In genomic region chr3:45537960-45538640, GRCh38 we compare ENCODE assay signal across 1 cellular context.
TF ChIP-seq lines count a peak whose summit lies in the region.

No MANE protein-coding gene starts in this region.

TF ChIP-seq in GM23338, 12 proteins besides CTCF, POLR2A, EP300 and RAD21:
- TF ChIP-seq JUNB (IDR thresholded peaks at IDR 0.05; ENCODE audit: unreplicated experiment) (no peak), ZNF114 (CRISPR knock-in tag; IDR thresholded peaks at IDR 0.05) (no peak), EZH2 (IDR thresholded peaks at IDR 0.05; ENCODE audit: low read depth, unreplicated experiment) (no peak), ZNF462 (CRISPR knock-in tag; IDR thresholded peaks at IDR 0.05) (no peak), EZH2phosphoT487 (IDR thresholded peaks at IDR 0.05; ENCODE audit: unreplicated experiment) (no peak), STAT1 (IDR thresholded peaks at IDR 0.05; ENCODE audit: unreplicated experiment) (no peak), ETS1 (IDR thresholded peaks at IDR 0.05) (no peak), CREB1 (CRISPR knock-in tag; IDR thresholded peaks at IDR 0.05; ENCODE audit: low read depth) (no peak), REST (IDR thresholded peaks at IDR 0.05; ENCODE audit: unreplicated experiment) (no peak), NANOG (IDR thresholded peaks at IDR 0.05; ENCODE audit: borderline replicate concordance) (no peak), ZNF331 (CRISPR knock-in tag; IDR thresholded peaks at IDR 0.05; ENCODE audit: low read depth) (no peak), POLR2AphosphoS5 (IDR thresholded peaks at IDR 0.05; ENCODE audit: low read depth) (no peak)
